ENCODE assay signal across 34 cellular contexts in the genomic region with DNA sequence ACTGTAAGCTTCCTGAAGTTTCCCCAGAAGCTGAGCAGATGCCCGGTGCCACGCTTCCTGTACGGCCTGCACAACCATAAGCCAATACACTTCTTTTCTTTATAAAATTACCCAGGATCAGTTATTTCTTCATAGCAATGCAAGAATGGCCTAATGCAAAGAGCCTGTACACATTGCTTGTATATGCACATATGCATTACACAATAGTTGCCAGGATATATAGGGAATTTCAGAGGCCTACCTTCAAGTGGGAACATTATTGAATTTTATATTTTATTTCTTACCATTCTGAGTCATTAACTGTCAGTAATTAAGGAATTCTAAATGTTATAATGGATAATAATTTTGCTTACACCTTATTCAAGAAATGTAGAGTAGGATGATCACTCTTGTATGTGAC.
"Had no signal": no experiment of that assay in that cellular context is flagged by ENCODE, and none has a peak within 500 bp of the region (broad histone marks: within the 10 kb centered on the region; RNA-seq: fewer than 3 reads in every experiment).

No MANE protein-coding gene starts in this region.

- H3K27ac ChIP-seq: adrenal gland, ascending aorta, body of pancreas, brain microvascular endothelial cell, breast epithelium, cardiac muscle cell had no signal

- H3K9me3 ChIP-seq: adrenal gland, ascending aorta, body of pancreas, breast epithelium had no signal

- ATAC-seq: activated naive CD4-positive, alpha-beta T cell treated with anti-CD3 and anti-CD28 coated beads, Interleukin-2, amount 50 U/mL, for 72 hours; activated naive CD8-positive, alpha-beta T cell treated with anti-CD3 and anti-CD28 coated beads, Interleukin-2, amount 50 U/mL, for 24 hours; activated T-cell treated with anti-CD3 and anti-CD28 coated beads, Interleukin-2, amount 50 U/mL, for 4 hours; activated T-cell treated with anti-CD3 and anti-CD28 coated beads, Interleukin-2, amount 50 U/mL, for 72 hours; activated T-helper 17 cell treated with anti-CD3 and anti-CD28 coated beads, Interleukin-2, amount 50 U/mL, for 72 hours; body of pancreas had no signal

- H3K36me3 ChIP-seq: adrenal gland, ascending aorta, brain microvascular endothelial cell, breast epithelium, cardiac muscle cell had no signal

- H3K4me1 ChIP-seq: ascending aorta had no signal

- FAIRE-seq: astrocyte, bronchial epithelial cell had no signal

- H3K27me3 ChIP-seq: adrenal gland, ascending aorta, body of pancreas, brain microvascular endothelial cell, breast epithelium, cardiac muscle cell had no signal

- DNase-seq: activated effector memory CD4-positive, alpha-beta T cell treated with anti-CD3 and anti-CD28 coated beads, Interleukin-2, amount 50 U/mL, for 16 hours; activated effector memory CD4-positive, alpha-beta T cell treated with Interleukin-2 at 50 U/mL for 16 hours; activated gamma-delta T cell; activated gamma-delta T cell treated with Interleukin-2 at 50 U/mL for 16 hours; activated naive CD4-positive, alpha-beta T cell; activated naive CD4-positive, alpha-beta T cell treated with anti-CD3 and anti-CD28 coated beads for 36 hours; activated naive CD4-positive, alpha-beta T cell treated with anti-CD3 and anti-CD28 coated beads, Interleukin-2, amount 10 ng/mL, durations not matched to agents 7 days and 5 days; activated naive CD4-positive, alpha-beta T cell treated with anti-CD3 and anti-CD28 coated beads, Interleukin-2, amount 50 U/mL, for 16 hours; activated naive CD4-positive, alpha-beta T cell treated with Interleukin-2 at 50 U/mL for 16 hours; activated naive CD8-positive, alpha-beta T cell treated with anti-CD3 and anti-CD28 coated beads for 36 hours; activated naive CD8-positive, alpha-beta T cell treated with anti-CD3 and anti-CD28 coated beads, Interleukin-2, amount 10 ng/mL, durations not matched to agents 7 days and 5 days; activated naive CD8-positive, alpha-beta T cell treated with anti-CD3 and anti-CD28 coated beads, Interleukin-2, amount 50 U/mL, for 24 hours; activated T-cell treated with anti-CD3 and anti-CD28 coated beads, Interleukin-2, amount 50 U/mL, for 1 hour; activated T-cell treated with anti-CD3 and anti-CD28 coated beads, Interleukin-2, amount 50 U/mL, for 24 hours; activated T-cell treated with anti-CD3 and anti-CD28 coated beads, Interleukin-2, amount 50 U/mL, for 4 hours; activated T-cell treated with anti-CD3 and anti-CD28 coated beads, Interleukin-2, amount 50 U/mL, for 48 hours; activated T-cell treated with anti-CD3 and anti-CD28 coated beads, Interleukin-2, amount 50 U/mL, for 72 hours; adrenal gland; amniotic stem cell; amygdala; anterior cingulate cortex; aorta; body of pancreas; brain microvascular endothelial cell; caudate nucleus; central memory CD4-positive, alpha-beta T cell; cerebellar nuclear complex had no signal

- H3K4me3 ChIP-seq: adrenal gland, ascending aorta, body of pancreas, breast epithelium, cardiac muscle cell had no signal
